24 cellular contexts compared by ENCODE assay signal in genomic region chr17:32746280-32746679, GRCh38.
A peak's percentile ranks its signal among the peaks of the same experiment; 100 is the strongest.
DNase-seq lines count a peak whose midpoint lies in the region; FAIRE-seq and TF ChIP-seq lines count a peak whose summit lies in the region.
"Had no signal": no experiment of that assay in that cellular context is flagged by ENCODE, and none has a peak within 500 bp of the region (broad histone marks: within the 10 kb centered on the region; RNA-seq: fewer than 3 reads in every experiment).

No MANE protein-coding gene starts in this region.

- CTCF ChIA-PET in activated CD4-positive, alpha-beta memory T cell treated with anti-CD3 and anti-CD28 coated beads for 36 hours (lab: Charles Lee): interaction anchor here (0.5 to 1.5 kb wide), 2 partner anchors 11 to 284 kb away, joined by 4 to 5 read pairs; no protein-coding TSS in a partner anchor

- intact Hi-C loops in CD14-positive monocyte (cut with micrococcal nuclease): no loop called here
- intact Hi-C loops in activated CD4-positive, alpha-beta memory T cell treated with anti-CD3 and anti-CD28 coated beads for 36 hours (cut with micrococcal nuclease): no loop called here

- no peaks in the 10 kb centered on the region for H3K27me3 ChIP-seq in bronchial epithelial cell (ENCODE audit: control insufficient read depth, insufficient read depth, low read length)
- H3K27me3 ChIP-seq: MG63, SJCRH30 had no signal

- POLR2A ChIA-PET in activated CD4-positive, alpha-beta memory T cell treated with anti-CD3 and anti-CD28 coated beads for 36 hours (lab: Charles Lee): no interaction called here

- DNase-seq in CD14-positive monocyte (ENCODE audit: low spot score): no peak
- DNase-seq in HS-5 (ENCODE audit: low read depth): peak; percentile 19
- peak; percentile 68 for DNase-seq in bronchial epithelial cell (ENCODE audit: low read depth)
- peak; percentile 5 for DNase-seq in iris pigment epithelial cell (ENCODE audit: low read depth)
- DNase-seq in NCI-H526 treated with DMSO at 0.1 percent for 48 hours (lab: John Stamatoyannopoulos, UW): no peak
- no peak for DNase-seq in NK-92 (lab: John Stamatoyannopoulos, UW; ENCODE audit: unreplicated experiment)
- no peak for DNase-seq in activated CD4-positive, alpha-beta memory T cell treated with anti-CD3 and anti-CD28 coated beads for 36 hours
- no peak for DNase-seq in endothelial cell (ENCODE audit: low spot score)
- DNase-seq: DMS79; MG63; NCI-H1048; NCI-H1417 treated with DMSO at 0.1 percent for 48 hours; NCI-H187; NCI-H2107; NCI-H510A; NCI-H748 treated with DMSO at 0.1 percent for 48 hours; NK-92 treated with Interleukin-12 subunit alpha and Interleukin-12 subunit beta, amount 100 ng/mL, for 24 hours; SJCRH30; T-cell had no signal

- H3K27me3 Mint-ChIP-seq in CD14-positive monocyte (ENCODE audit: low read depth in 3 of 3): no peaks in the 10 kb centered on the region
- H3K27me3 Mint-ChIP-seq in activated CD4-positive, alpha-beta memory T cell treated with anti-CD3 and anti-CD28 coated beads for 36 hours: no peaks in the 10 kb centered on the region
- peaks cover 3% of the 10 kb centered on the region for H3K27me3 Mint-ChIP-seq in endothelial cell (ENCODE audit: unreplicated experiment)
- H3K27me3 Mint-ChIP-seq: B cell, T-cell had no signal

- FAIRE-seq in bronchial epithelial cell (lab: Jason Lieb, UNC): no peak
- FAIRE-seq: D721Med, GM12891, H1, K562 had no signal

- H3K27ac Mint-ChIP-seq in CD14-positive monocyte: peak overlapping the region in 4 of 7 donors; percentile 14 to 32 (median 20)
- H3K27ac Mint-ChIP-seq in activated CD4-positive, alpha-beta memory T cell treated with anti-CD3 and anti-CD28 coated beads for 36 hours: no peak overlapping the region
- H3K27ac Mint-ChIP-seq in endothelial cell (ENCODE audit: unreplicated experiment): no peak overlapping the region
- H3K27ac Mint-ChIP-seq: B cell, T-cell had no signal

- peaks cover 4% of the 10 kb centered on the region for H3K36me3 ChIP-seq in bronchial epithelial cell (ENCODE audit: control insufficient read depth, insufficient read depth, low read length)
- H3K36me3 ChIP-seq: MG63, SJCRH30 had no signal

- H3K4me3 Mint-ChIP-seq in CD14-positive monocyte (no peak overlapping the region), endothelial cell (ENCODE audit: unreplicated experiment) (no peak overlapping the region)
- H3K4me3 Mint-ChIP-seq in activated CD4-positive, alpha-beta memory T cell treated with anti-CD3 and anti-CD28 coated beads for 36 hours: no peak overlapping the region
- H3K4me3 Mint-ChIP-seq: B cell, T-cell had no signal

- no peaks in the 10 kb centered on the region for H3K36me3 Mint-ChIP-seq in CD14-positive monocyte
- peaks cover 1% of the 10 kb centered on the region for H3K36me3 Mint-ChIP-seq in activated CD4-positive, alpha-beta memory T cell treated with anti-CD3 and anti-CD28 coated beads for 36 hours
- no peaks in the 10 kb centered on the region for H3K36me3 Mint-ChIP-seq in endothelial cell (ENCODE audit: low read depth, unreplicated experiment)

- H3K9me3 Mint-ChIP-seq in CD14-positive monocyte (no peaks in the 10 kb centered on the region), endothelial cell (ENCODE audit: unreplicated experiment) (no peaks in the 10 kb centered on the region)
- no peaks in the 10 kb centered on the region for H3K9me3 Mint-ChIP-seq in activated CD4-positive, alpha-beta memory T cell treated with anti-CD3 and anti-CD28 coated beads for 36 hours
- H3K9me3 Mint-ChIP-seq: T-cell had no signal

- H3K4me1 Mint-ChIP-seq in CD14-positive monocyte (peaks cover 51% of the 10 kb centered on the region), endothelial cell (ENCODE audit: unreplicated experiment) (peaks cover 28% of the 10 kb centered on the region)
- H3K4me1 Mint-ChIP-seq in activated CD4-positive, alpha-beta memory T cell treated with anti-CD3 and anti-CD28 coated beads for 36 hours (ENCODE audit: low read depth): no peaks in the 10 kb centered on the region
- H3K4me1 Mint-ChIP-seq: T-cell had no signal

- H3K4me3 ChIP-seq in bronchial epithelial cell (ENCODE audit: low read depth, low read length): no peak overlapping the region
- H3K4me3 ChIP-seq: K562, MG63, SJCRH30 had no signal

- TF ChIP-seq CTCF in CD14-positive monocyte (IDR thresholded peaks at IDR 0.05): no peak
- no peak for TF ChIP-seq CTCF in bronchial epithelial cell (IDR thresholded peaks at IDR 0.05; ENCODE audit: insufficient read depth, low read length, severe bottlenecking)
- no peak for TF ChIP-seq CTCF in endothelial cell (IDR thresholded peaks at IDR 0.05; ENCODE audit: unreplicated experiment)

Comparison
In these comparisons a context has a peak if more than half of its experiments do, and no peak if none do; other contexts are left out.
1. DNase-seq: peak in HS-5 (single experiment), bronchial epithelial cell (single experiment) and iris pigment epithelial cell (single experiment); none in CD14-positive monocyte (single experiment), NCI-H526 treated with DMSO at 0.1 percent for 48 hours (single experiment), NK-92 (single experiment), activated CD4-positive, alpha-beta memory T cell treated with anti-CD3 and anti-CD28 coated beads for 36 hours (single experiment) and endothelial cell (single experiment).
2. H3K27ac Mint-ChIP-seq: peak in CD14-positive monocyte (4 of 7); none in activated CD4-positive, alpha-beta memory T cell treated with anti-CD3 and anti-CD28 coated beads for 36 hours (single experiment) and endothelial cell (single experiment).